Comparison of ENCODE assay signal across 19 cellular contexts in genomic region chr6:157937318-157937717, GRCh38.
"Had no signal": no experiment of that assay in that cellular context is flagged by ENCODE, and none has a peak within 500 bp of the region (broad histone marks: within the 10 kb centered on the region; RNA-seq: fewer than 3 reads in every experiment).

No MANE protein-coding gene starts in this region.

- H3K27ac ChIP-seq: SJSA1, SK-N-MC had no signal

- H3K9me3 ChIP-seq: SJSA1 had no signal

- H3K4me1 ChIP-seq: SJSA1 had no signal

- DNase-seq: KBM-7, MV-4-11, NCI-H1048, NCI-H1417 treated with DMSO at 0.1 percent for 48 hours, NCI-H146, NCI-H1694 treated with DMSO at 0.1 percent for 48 hours, NCI-H2081, NCI-H2107, NCI-H2171 treated with DMSO at 0.1 percent for 48 hours, NCI-H345, NCI-H446 treated with DMSO at 0.1 percent for 48 hours, NCI-H510A treated with DMSO at 0.1 percent for 48 hours, NCI-H526, NCI-H82, Right ventricle myocardium superior, RPMI8226, SIG-M5 had no signal

- H3K4me3 ChIP-seq: SJSA1, SK-N-MC had no signal

- H3K27me3 ChIP-seq: SJSA1 had no signal
